In the genomic region with DNA sequence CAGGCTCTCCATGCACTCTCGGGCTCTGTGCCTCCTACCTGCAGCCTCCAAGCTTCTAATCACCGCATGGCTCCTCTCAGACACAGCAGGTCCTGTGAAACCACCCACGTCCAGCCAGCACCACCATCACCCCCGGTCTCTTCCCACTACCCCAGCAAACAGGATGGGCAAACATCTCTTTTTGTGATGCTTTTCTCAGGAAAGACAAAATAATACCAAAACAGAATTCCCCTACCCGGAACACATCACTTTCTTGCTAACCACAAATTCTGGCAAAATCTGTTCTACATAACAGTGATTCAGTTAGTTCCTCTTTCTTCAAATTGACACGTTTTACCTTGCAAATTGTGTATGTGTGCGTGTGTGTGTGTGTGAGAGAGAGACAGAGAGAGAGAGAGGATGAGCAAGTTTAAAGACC, we compare ENCODE assay signal across 14 cellular contexts. TPM values are rescaled to one million over a fixed set of nuclear protein-coding genes. Genes with fewer than 3 reads are reported as not detected.
DNase-seq lines count a peak whose midpoint lies in the region; ATAC-seq, FAIRE-seq and TF ChIP-seq lines count a peak whose summit lies in the region.
"Had no signal": no experiment of that assay in that cellular context is flagged by ENCODE, and none has a peak within 500 bp of the region (broad histone marks: within the 10 kb centered on the region; RNA-seq: fewer than 3 reads in every experiment).

No MANE protein-coding gene starts in this region.

- H3K4me1 ChIP-seq in thyroid gland: no peaks in the 10 kb centered on the region

- H3K27me3 Mint-ChIP-seq in central memory CD8-positive, alpha-beta T cell: no peaks in the 10 kb centered on the region
- H3K27me3 Mint-ChIP-seq: activated T-helper 17 cell treated with anti-CD3 and anti-CD28 coated beads, Interleukin-2, amount 50 U/mL, for 72 hours; progenitor cell of endocrine pancreas had no signal

- no peak overlapping the region for H3K27ac ChIP-seq in thyroid gland

- intact Hi-C loops in thyroid gland (cut with DNase I): no loop called here

- peaks cover 3% of the 10 kb centered on the region for H3K36me3 Mint-ChIP-seq in central memory CD8-positive, alpha-beta T cell (ENCODE audit: insufficient read depth)

- no peak overlapping the region for H3K4me3 ChIP-seq in thyroid gland (replicated peaks in 1 of 3)

- FAIRE-seq in GM12892 (lab: Jason Lieb, UNC) (peak; percentile 93), frontal cortex (lab: Jason Lieb, UNC) (no peak)
- FAIRE-seq: endometrium had no signal

- peak overlapping the region; percentile 1 for H3K27ac Mint-ChIP-seq in central memory CD8-positive, alpha-beta T cell (ENCODE audit: low read depth)
- H3K27ac Mint-ChIP-seq: activated T-helper 17 cell treated with anti-CD3 and anti-CD28 coated beads, Interleukin-2, amount 50 U/mL, for 72 hours; progenitor cell of endocrine pancreas had no signal

- WGBS in thyroid gland, 2 donors: 84 to 88% methylated on average over 7 of the region's 7 CpGs

- H3K27me3 ChIP-seq in thyroid gland: no peaks in the 10 kb centered on the region

- TF ChIP-seq POLR2A in GM12892 (IDR thresholded peaks at IDR 0.05; ENCODE audit: low read depth, low read length) (no peak), thyroid gland (IDR thresholded peaks at IDR 0.05) (no peak)

- DNase-seq in GM12892 (ENCODE audit: insufficient read length) (no peak), thyroid gland (no peak), frontal cortex (ENCODE audit: low spot score in 2 of 2) (no peak), COLO668 (lab: John Stamatoyannopoulos, UW; ENCODE audit: unreplicated experiment) (no peak), NCI-H2171 treated with DMSO at 0.1 percent for 48 hours (lab: John Stamatoyannopoulos, UW) (no peak)
- DNase-seq in central memory CD8-positive, alpha-beta T cell (ENCODE audit: low spot score in 2 of 2): no peak
- DNase-seq: DMS79 treated with DMSO at 0.1 percent for 48 hours, NCI-H1930, T-helper 9 cell had no signal

- no peak for TF ChIP-seq CTCF in thyroid gland (IDR thresholded peaks at IDR 0.05)

- no peaks in the 10 kb centered on the region for H3K9me3 ChIP-seq in thyroid gland

- ATAC-seq in GM21360 (IDR thresholded peaks at IDR 0.05; ENCODE audit: unreplicated experiment) (peak; percentile 40), HG03354 (IDR thresholded peaks at IDR 0.05; ENCODE audit: poor library complexity, severe bottlenecking, unreplicated experiment) (peak; percentile 57)
- ATAC-seq in central memory CD8-positive, alpha-beta T cell (replicated peaks; ENCODE audit: extremely low read depth, poor library complexity, severe bottlenecking): no peak
- ATAC-seq: activated T-helper 17 cell treated with anti-CD3 and anti-CD28 coated beads, Interleukin-2, amount 50 U/mL, for 72 hours had no signal

- peaks cover 6% of the 10 kb centered on the region for H3K4me1 Mint-ChIP-seq in central memory CD8-positive, alpha-beta T cell

- H3K4me3 Mint-ChIP-seq in central memory CD8-positive, alpha-beta T cell: no peak overlapping the region
- H3K4me3 Mint-ChIP-seq: activated T-helper 17 cell treated with anti-CD3 and anti-CD28 coated beads, Interleukin-2, amount 50 U/mL, for 72 hours had no signal

- no peaks in the 10 kb centered on the region for H3K36me3 ChIP-seq in thyroid gland

- no peaks in the 10 kb centered on the region for H3K9me3 Mint-ChIP-seq in central memory CD8-positive, alpha-beta T cell
- H3K9me3 Mint-ChIP-seq: activated T-helper 17 cell treated with anti-CD3 and anti-CD28 coated beads, Interleukin-2, amount 50 U/mL, for 72 hours had no signal

RNA-seq across cellular contexts. Expression of a gene that starts 6.5 kb away (rescaled TPM):
- 57.1 TPM for polyA plus RNA-seq in GM12892 (2012; ENCODE audit: missing spikeins)
- total RNA-seq in thyroid gland (10 to 100 TPM; 12.0 to 40.5 (median 23.4) TPM), frontal cortex (3.3 TPM)

RNA-seq across cellular contexts. Expression of a gene that starts 46.9 kb away (rescaled TPM):
- 131 TPM for polyA plus RNA-seq in GM12892 (2012; ENCODE audit: missing spikeins)
- 100 to 1,000 TPM in 3 of 4 donors, 10 to 100 TPM in 1; 89.4 to 122 (median 111) TPM for total RNA-seq in thyroid gland
- total RNA-seq in frontal cortex: 62.8 TPM
